ENCODE assay signal across 1 cellular context in the genomic region with DNA sequence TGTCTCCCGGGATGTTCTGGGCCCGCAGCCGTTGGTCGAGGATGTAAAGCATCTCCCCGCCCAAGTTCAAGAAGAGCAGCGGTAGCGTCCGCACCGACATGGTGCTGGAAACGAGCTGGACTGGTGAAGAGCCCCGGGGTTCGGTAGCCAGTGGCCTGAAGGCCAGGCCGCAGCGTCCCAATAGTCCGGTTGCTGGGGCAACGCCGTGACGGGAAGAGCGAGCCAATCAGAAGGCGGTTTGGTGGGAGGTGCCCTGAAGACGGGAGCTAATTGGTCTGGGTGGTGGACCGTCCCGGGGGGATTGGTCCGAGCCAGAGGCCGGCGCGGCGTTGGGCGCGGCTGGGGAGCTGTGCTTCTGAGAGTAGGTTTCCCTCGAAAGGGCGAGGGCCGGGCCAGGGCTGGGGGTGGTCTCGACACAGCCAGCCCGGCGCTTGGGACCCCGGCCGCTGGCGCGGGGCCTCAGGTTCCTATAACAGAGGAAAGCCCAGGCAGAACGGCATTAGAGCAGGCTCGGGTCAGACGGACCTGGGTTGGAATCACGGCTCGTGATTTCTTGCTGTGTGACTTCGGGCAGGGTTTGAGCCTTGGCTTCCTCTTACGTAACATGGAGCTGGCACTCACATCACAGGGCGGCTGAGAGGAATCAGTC.
TF ChIP-seq lines count a peak whose summit lies in the region.

A gene with protein sequence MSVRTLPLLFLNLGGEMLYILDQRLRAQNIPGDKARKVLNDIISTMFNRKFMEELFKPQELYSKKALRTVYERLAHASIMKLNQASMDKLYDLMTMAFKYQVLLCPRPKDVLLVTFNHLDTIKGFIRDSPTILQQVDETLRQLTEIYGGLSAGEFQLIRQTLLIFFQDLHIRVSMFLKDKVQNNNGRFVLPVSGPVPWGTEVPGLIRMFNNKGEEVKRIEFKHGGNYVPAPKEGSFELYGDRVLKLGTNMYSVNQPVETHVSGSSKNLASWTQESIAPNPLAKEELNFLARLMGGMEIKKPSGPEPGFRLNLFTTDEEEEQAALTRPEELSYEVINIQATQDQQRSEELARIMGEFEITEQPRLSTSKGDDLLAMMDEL (minus strand): TSS at position 182 of the 649 bp plus-strand sequence. CDS start 82 bp downstream, at position 100.

TF ChIP-seq in HepG2, 621 proteins besides CTCF, POLR2A, EP300 and RAD21 (continued from another document and continues in another):
- TF ChIP-seq PRDM10 (CRISPR knock-in tag; IDR thresholded peaks at IDR 0.05; ENCODE audit: low read depth) = peak; percentile 39; the same call in 1 of the 2 replicates
- TF ChIP-seq ZNF777 (CRISPR knock-in tag; IDR thresholded peaks at IDR 0.05) = peak; percentile 53; the same call in 1 of the 2 replicates
- no peak for TF ChIP-seq CSRNP2 (CRISPR knock-in tag; conservative IDR thresholded peaks at IDR 0.05; ENCODE audit: low read depth)
- 0 out of 2 replicates have a peak, but pooled peaks have one; percentile 90 for TF ChIP-seq ZBTB42 (CRISPR knock-in tag; IDR thresholded peaks at IDR 0.05)
- peak; percentile 66; the same call in 1 of the 2 replicates for TF ChIP-seq HDAC1 (CRISPR knock-in tag; IDR thresholded peaks at IDR 0.05)
- peak; percentile 92 for TF ChIP-seq RNF2 (conservative IDR thresholded peaks at IDR 0.05; ENCODE audit: low read depth)
- no peak for TF ChIP-seq PCBP1 (IDR thresholded peaks at IDR 0.05; ENCODE audit: borderline replicate concordance, low read depth, low read length)
- TF ChIP-seq, protein P1, sequence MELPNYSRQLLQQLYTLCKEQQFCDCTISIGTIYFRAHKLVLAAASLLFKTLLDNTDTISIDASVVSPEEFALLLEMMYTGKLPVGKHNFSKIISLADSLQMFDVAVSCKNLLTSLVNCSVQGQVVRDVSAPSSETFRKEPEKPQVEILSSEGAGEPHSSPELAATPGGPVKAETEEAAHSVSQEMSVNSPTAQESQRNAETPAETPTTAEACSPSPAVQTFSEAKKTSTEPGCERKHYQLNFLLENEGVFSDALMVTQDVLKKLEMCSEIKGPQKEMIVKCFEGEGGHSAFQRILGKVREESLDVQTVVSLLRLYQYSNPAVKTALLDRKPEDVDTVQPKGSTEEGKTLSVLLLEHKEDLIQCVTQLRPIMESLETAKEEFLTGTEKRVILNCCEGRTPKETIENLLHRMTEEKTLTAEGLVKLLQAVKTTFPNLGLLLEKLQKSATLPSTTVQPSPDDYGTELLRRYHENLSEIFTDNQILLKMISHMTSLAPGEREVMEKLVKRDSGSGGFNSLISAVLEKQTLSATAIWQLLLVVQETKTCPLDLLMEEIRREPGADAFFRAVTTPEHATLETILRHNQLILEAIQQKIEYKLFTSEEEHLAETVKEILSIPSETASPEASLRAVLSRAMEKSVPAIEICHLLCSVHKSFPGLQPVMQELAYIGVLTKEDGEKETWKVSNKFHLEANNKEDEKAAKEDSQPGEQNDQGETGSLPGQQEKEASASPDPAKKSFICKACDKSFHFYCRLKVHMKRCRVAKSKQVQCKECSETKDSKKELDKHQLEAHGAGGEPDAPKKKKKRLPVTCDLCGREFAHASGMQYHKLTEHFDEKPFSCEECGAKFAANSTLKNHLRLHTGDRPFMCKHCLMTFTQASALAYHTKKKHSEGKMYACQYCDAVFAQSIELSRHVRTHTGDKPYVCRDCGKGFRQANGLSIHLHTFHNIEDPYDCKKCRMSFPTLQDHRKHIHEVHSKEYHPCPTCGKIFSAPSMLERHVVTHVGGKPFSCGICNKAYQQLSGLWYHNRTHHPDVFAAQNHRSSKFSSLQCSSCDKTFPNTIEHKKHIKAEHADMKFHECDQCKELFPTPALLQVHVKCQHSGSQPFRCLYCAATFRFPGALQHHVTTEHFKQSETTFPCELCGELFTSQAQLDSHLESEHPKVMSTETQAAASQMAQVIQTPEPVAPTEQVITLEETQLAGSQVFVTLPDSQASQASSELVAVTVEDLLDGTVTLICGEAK (IDR thresholded peaks at IDR 0.05) = no peak
- TF ChIP-seq, protein P1 (CRISPR knock-in tag; IDR thresholded peaks at IDR 0.05) = 0 out of 2 replicates have a peak, but pooled peaks have one; percentile 25
- TF ChIP-seq MED1 (CRISPR knock-in tag; IDR thresholded peaks at IDR 0.05) = no peak
- no peak for TF ChIP-seq ZBTB46 (CRISPR knock-in tag; IDR thresholded peaks at IDR 0.05; ENCODE audit: borderline replicate concordance)
- 0 out of 2 replicates have a peak, but pooled peaks have one; percentile 27 for TF ChIP-seq CHCHD3 (CRISPR knock-in tag; IDR thresholded peaks at IDR 0.05)
- peak; percentile 73 for TF ChIP-seq PITX1 (CRISPR knock-in tag; IDR thresholded peaks at IDR 0.05)
- peak; percentile 61; the same call in 1 of the 2 replicates for TF ChIP-seq YEATS2 (CRISPR knock-in tag; IDR thresholded peaks at IDR 0.05; ENCODE audit: borderline replicate concordance)
- peak; percentile 76 for TF ChIP-seq NKX3-1 (CRISPR knock-in tag; IDR thresholded peaks at IDR 0.05)
- no peak for TF ChIP-seq ZNF136 (CRISPR knock-in tag; IDR thresholded peaks at IDR 0.05; ENCODE audit: low read depth)
- TF ChIP-seq SALL2 (CRISPR knock-in tag; IDR thresholded peaks at IDR 0.05) = 0 out of 2 replicates have a peak, but pooled peaks have one; percentile 66
- no peak for TF ChIP-seq NFIB (CRISPR knock-in tag; IDR thresholded peaks at IDR 0.05; ENCODE audit: borderline replicate concordance)
- peak; percentile 45; the same call in 1 of the 2 replicates for TF ChIP-seq ZBTB38 (CRISPR knock-in tag; IDR thresholded peaks at IDR 0.05)
- TF ChIP-seq ZNF841 (CRISPR knock-in tag; IDR thresholded peaks at IDR 0.05; ENCODE audit: borderline replicate concordance) = no peak
- TF ChIP-seq GFI1 (CRISPR knock-in tag; IDR thresholded peaks at IDR 0.05; ENCODE audit: borderline replicate concordance) = peak; percentile 62; the same call in 1 of the 2 replicates
- TF ChIP-seq ZNF142 (CRISPR knock-in tag; IDR thresholded peaks at IDR 0.05) = peak; percentile 39; the same call in 1 of the 2 replicates
- TF ChIP-seq ZFP36L1 (CRISPR knock-in tag; IDR thresholded peaks at IDR 0.05) = no peak
- peak; percentile 49; the same call in 1 of the 2 replicates for TF ChIP-seq ZNF317 (CRISPR knock-in tag; IDR thresholded peaks at IDR 0.05)
